ENCODE assay signal across 1 cellular context in the genomic region with DNA sequence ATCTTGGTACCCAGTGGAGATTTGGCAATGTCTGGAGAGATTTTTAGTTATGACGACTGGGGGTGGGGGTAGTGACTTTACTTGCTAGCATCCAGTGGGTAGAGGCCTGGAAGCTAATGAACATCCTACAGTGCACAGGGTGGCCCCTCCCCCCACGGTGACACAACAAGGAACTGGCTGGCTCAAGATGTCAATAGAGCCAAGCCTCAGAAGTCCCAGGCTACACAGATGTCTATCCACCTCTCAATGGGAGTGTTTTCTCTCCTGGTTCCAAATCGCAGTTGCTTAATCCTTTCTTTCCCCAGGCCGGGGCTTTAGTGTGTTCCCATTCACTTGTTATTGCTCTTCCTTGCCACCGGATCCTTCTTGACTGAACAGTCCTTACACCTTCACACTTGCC.
TF ChIP-seq lines count a peak whose summit lies in the region.

No MANE protein-coding gene starts in this region.

TF ChIP-seq in IMR-90, 13 proteins besides CTCF, POLR2A, EP300 and RAD21:
- TF ChIP-seq MAFK (IDR thresholded peaks at IDR 0.05; ENCODE audit: low read depth, low read length), result no peak
- TF ChIP-seq MAZ (IDR thresholded peaks at IDR 0.05; ENCODE audit: borderline replicate concordance, low read depth, low read length), result no peak
- no peak for TF ChIP-seq RCOR1 (IDR thresholded peaks at IDR 0.05; ENCODE audit: insufficient replicate concordance, low read length)
- no peak for TF ChIP-seq RFX5 (IDR thresholded peaks at IDR 0.05; ENCODE audit: low read depth, low read length)
- no peak for TF ChIP-seq BHLHE40 (IDR thresholded peaks at IDR 0.05; ENCODE audit: low read depth, low read length)
- no peak for TF ChIP-seq FOS (IDR thresholded peaks at IDR 0.05; ENCODE audit: low read depth, low read length)
- TF ChIP-seq NFE2L2 (IDR thresholded peaks at IDR 0.05; ENCODE audit: low read depth, low read length), result no peak
- TF ChIP-seq MXI1 (IDR thresholded peaks at IDR 0.05; ENCODE audit: borderline replicate concordance, low read depth, low read length), result no peak
